Comparison of ENCODE assay signal across 9 cellular contexts in genomic region chr20:49469060-49469459, GRCh38.
"Had no signal": no experiment of that assay in that cellular context is flagged by ENCODE, and none has a peak within 500 bp of the region (broad histone marks: within the 10 kb centered on the region; RNA-seq: fewer than 3 reads in every experiment).

No MANE protein-coding gene starts in this region.

- H3K4me1 ChIP-seq: HAP-1 had no signal

- H3K36me3 ChIP-seq: HAP-1 had no signal

- H3K27ac ChIP-seq: GM23248 had no signal

- H3K9me3 ChIP-seq: HAP-1 had no signal

- H3K4me3 ChIP-seq: GM23248, GM23338, HAP-1 had no signal

- DNase-seq: GM23248, GOT3, H7, H9, HFFc6 had no signal

- FAIRE-seq: H1, H54 had no signal
